Comparison of ENCODE assay signal across 8 cellular contexts in genomic region chr1:26788515-26788785, GRCh38. TPM values are rescaled to one million over a fixed set of nuclear protein-coding genes. Genes with fewer than 3 reads are reported as not detected.
DNase-seq lines count a peak whose midpoint lies in the region; ATAC-seq, FAIRE-seq and TF ChIP-seq lines count a peak whose summit lies in the region.

No MANE protein-coding gene starts in this region.

- peak overlapping the region; percentile 99 for H3K9ac ChIP-seq in Loucy (ENCODE audit: low read depth, low read length, poor library complexity, severe bottlenecking)

- H4K20me1 ChIP-seq in Loucy (ENCODE audit: insufficient read depth, low read length, poor library complexity, severe bottlenecking): peaks cover 4% of the 10 kb centered on the region

- H3K9me2 ChIP-seq in Loucy (replicated peaks; ENCODE audit: low read depth, low read length): no peaks in the 10 kb centered on the region

- no peak for FAIRE-seq in GM19239 (lab: Jason Lieb, UNC)

- peak overlapping the region; percentile 97 to 100 for H3K27ac ChIP-seq in coronary artery

- no peak for TF ChIP-seq CTCF in AG10803 (conservative IDR thresholded peaks at IDR 0.05; ENCODE audit: low read length)
- TF ChIP-seq CTCF in Loucy (conservative IDR thresholded peaks at IDR 0.05; ENCODE audit: low read length): no peak
- no peak for TF ChIP-seq CTCF in coronary artery (IDR thresholded peaks at IDR 0.05)

- H3K27ac Mint-ChIP-seq in naive thymus-derived CD8-positive, alpha-beta T cell: peak overlapping the region; percentile 88 to 100 (median 99)

- peaks cover 0 to 26% (median 0%) of the 10 kb centered on the region in 3 donors for H3K36me3 Mint-ChIP-seq in naive thymus-derived CD8-positive, alpha-beta T cell

- H3K4me3 ChIP-seq in AG10803 (ENCODE audit: low read length) (peak overlapping the region; percentile 83), Loucy (ENCODE audit: low read length, poor library complexity, severe bottlenecking) (peak overlapping the region; percentile 81), coronary artery (peak overlapping the region; percentile 80)

- POLR2A ChIA-PET in naive thymus-derived CD8-positive, alpha-beta T cell (lab: Charles Lee): interaction anchor here (0.7 to 16.1 kb wide), 28 partner anchors 12 to 937 kb away, joined by 3 to 432 read pairs (median 8); partner anchors contain the start of genes ARID1A, GPN2, HMGN2 and RPS6KA1

- ATAC-seq in naive thymus-derived CD8-positive, alpha-beta T cell: peak in 1 of 2 donors; percentile 0
- no peak for ATAC-seq in HG03095 (IDR thresholded peaks at IDR 0.05; ENCODE audit: unreplicated experiment)

- peaks cover 74% of the 10 kb centered on the region for H3K4me1 ChIP-seq in Loucy (ENCODE audit: insufficient read depth, low read length, poor library complexity, severe bottlenecking)

- H3K27me3 Mint-ChIP-seq in naive thymus-derived CD8-positive, alpha-beta T cell: no peaks in the 10 kb centered on the region

- H3K4me3 Mint-ChIP-seq in naive thymus-derived CD8-positive, alpha-beta T cell: peak overlapping the region; percentile 83 to 100 (median 96)

- H3K36me3 ChIP-seq in Loucy (ENCODE audit: insufficient read depth, low read length): no peaks in the 10 kb centered on the region

- peak overlapping the region; percentile 88; the same call in 1 of the 2 replicates for H2AFZ ChIP-seq in Loucy (ENCODE audit: low read length)

- no peaks in the 10 kb centered on the region for H3K27me3 ChIP-seq in Loucy (ENCODE audit: insufficient read depth, low read length, poor library complexity, severe bottlenecking)

- no peaks in the 10 kb centered on the region for H3K9me3 ChIP-seq in Loucy (ENCODE audit: insufficient read depth, low read depth, low read length)

- no peaks in the 10 kb centered on the region for H3K9me3 Mint-ChIP-seq in naive thymus-derived CD8-positive, alpha-beta T cell

- peaks cover 41 to 80% (median 68%) of the 10 kb centered on the region in 4 donors for H3K4me1 Mint-ChIP-seq in naive thymus-derived CD8-positive, alpha-beta T cell

- peaks cover 34% of the 10 kb centered on the region for H3K79me2 ChIP-seq in Loucy (ENCODE audit: insufficient read depth, low read length)

- DNase-seq in AG10803 (ENCODE audit: low read depth): no peak
- DNase-seq in coronary artery (ENCODE audit: low spot score): no peak
- DNase-seq in naive thymus-derived CD8-positive, alpha-beta T cell: peak in 1 of 10 donors; percentile 17
- DNase-seq in stimulated activated CD4-positive, alpha-beta T cell treated with anti-CD3 and anti-CD28 coated beads, Interleukin-12 subunit alpha, Interleukin-12 subunit beta, amount 100 ng/mL, for 4 hours: no peak
- no peak for DNase-seq in GM19239 (ENCODE audit: insufficient read length, low spot score)
- no peak for DNase-seq in inferior parietal cortex (ENCODE audit: extremely low spot score)

- peaks cover 14% of the 10 kb centered on the region for H3F3A ChIP-seq in Loucy (ENCODE audit: low read depth)

- peak overlapping the region; percentile 99 for H3K4me2 ChIP-seq in Loucy (ENCODE audit: low read depth, low read length, poor library complexity, severe bottlenecking)

RNA-seq across cellular contexts. Expression of gene PIGV, which starts 0.7 kb away (rescaled TPM):
- 10 to 100 TPM; 25.2 to 27.2 TPM for total RNA-seq in naive thymus-derived CD8-positive, alpha-beta T cell
- polyA plus RNA-seq in naive thymus-derived CD8-positive, alpha-beta T cell: 10 to 100 TPM in 1 of 3 donors, 1 to 10 TPM in 2; 8.2 to 14.4 (median 9.6) TPM

RNA-seq across cellular contexts. Expression of gene ZDHHC18, which starts 38.0 kb away (rescaled TPM):
- total RNA-seq in naive thymus-derived CD8-positive, alpha-beta T cell: 10 to 100 TPM; 29.9 to 37.4 TPM
- 10 to 100 TPM in 2 of 3 donors, 1 to 10 TPM in 1; 4.6 to 17.2 (median 12.8) TPM for polyA plus RNA-seq in naive thymus-derived CD8-positive, alpha-beta T cell
